Comparison of ENCODE assay signal across 8 cellular contexts in genomic region chr2:70141754-70142589, GRCh38. TPM values are rescaled to one million over a fixed set of nuclear protein-coding genes. Genes with fewer than 3 reads are reported as not detected.
DNase-seq lines count a peak whose midpoint lies in the region; ATAC-seq and TF ChIP-seq lines count a peak whose summit lies in the region.

No MANE protein-coding gene starts in this region.

- peak; percentile 55 for TF ChIP-seq POLR2A in GM19099 (IDR thresholded peaks at IDR 0.05; ENCODE audit: extremely low read depth, insufficient read length, low read depth)
- peak; percentile 67; the same call in 1 of the 2 replicates for TF ChIP-seq POLR2A in Raji (IDR thresholded peaks at IDR 0.05; ENCODE audit: insufficient read depth, low read depth, low read length)

- peak overlapping the region; percentile 97 for H3K27ac ChIP-seq in CD4-positive, alpha-beta memory T cell (ENCODE audit: low read depth, low read length)
- peak overlapping the region; percentile 100 for H3K27ac ChIP-seq in caudate nucleus (ENCODE audit: low read depth, low read length)
- H3K27ac ChIP-seq in substantia nigra (ENCODE audit: low read depth, low read length, poor library complexity, severe bottlenecking) = peak overlapping the region; percentile 99

- DNase-seq in CD4-positive, alpha-beta memory T cell = peak in 1 of 5 donors; percentile 33
- peak in 37 of 61 donors; percentile 28 to 90 (median 68) for DNase-seq in caudate nucleus (lab: John Stamatoyannopoulos, UW)
- peak; percentile 78 for DNase-seq in kidney tubule cell (ENCODE audit: low spot score)
- peak in 34 of 49 donors; percentile 47 to 98 (median 70) for DNase-seq in substantia nigra (lab: John Stamatoyannopoulos, UW)
- no peak for DNase-seq in SKM-1 treated with dmso at 0.1 percent for 144 hours (lab: John Stamatoyannopoulos, UW; ENCODE audit: unreplicated experiment)

- H3K4me3 Mint-ChIP-seq in CD4-positive, alpha-beta memory T cell = peak overlapping the region; percentile 90 to 96 (median 92)

- peak overlapping the region; percentile 98 to 100 (median 99) for H3K27ac Mint-ChIP-seq in CD4-positive, alpha-beta memory T cell

- peak; percentile 42 for ATAC-seq in HG03196 (IDR thresholded peaks at IDR 0.05; ENCODE audit: unreplicated experiment)

- H3K36me3 ChIP-seq in CD4-positive, alpha-beta memory T cell (ENCODE audit: insufficient read depth, low read length) = no peaks in the 10 kb centered on the region

- peaks cover 0 to 8% of the 10 kb centered on the region in 2 donors for H3K36me3 Mint-ChIP-seq in CD4-positive, alpha-beta memory T cell

- no peaks in the 10 kb centered on the region for H3K9me3 ChIP-seq in CD4-positive, alpha-beta memory T cell (ENCODE audit: control insufficient read depth in 1 of 2, low read length in 2 of 2)

- POLR2A ChIA-PET in CD4-positive, alpha-beta memory T cell (lab: Charles Lee; ENCODE audit: partially characterized antibody) = interaction anchor here (0.6 to 25.9 kb wide), 31 partner anchors 10 to 988 kb away, joined by 3 to 2231 read pairs (median 8); partner anchors contain the start of genes C2orf42, FAM136A, MCEE and MPHOSPH10

- CTCF ChIA-PET in CD4-positive, alpha-beta memory T cell (lab: Charles Lee; ENCODE audit: partially characterized antibody) = interaction anchor here (0.8 to 7.3 kb wide), 23 partner anchors 9 to 417 kb away, joined by 3 to 86 read pairs (median 6); partner anchors contain the start of genes C2orf42 and MXD1

- no peaks in the 10 kb centered on the region for H3K27me3 ChIP-seq in CD4-positive, alpha-beta memory T cell (ENCODE audit: insufficient read depth, low read length)

- H3K4me3 ChIP-seq in CD4-positive, alpha-beta memory T cell (ENCODE audit: low read length in 2 of 2) = peak overlapping the region; percentile 41 to 52

- peaks cover 0 to 2% of the 10 kb centered on the region in 2 donors for H3K27me3 Mint-ChIP-seq in CD4-positive, alpha-beta memory T cell

- peaks cover 64% of the 10 kb centered on the region for H3K4me1 ChIP-seq in CD4-positive, alpha-beta memory T cell (ENCODE audit: insufficient read depth, low read length)

- intact Hi-C loops in CD4-positive, alpha-beta memory T cell (cut with micrococcal nuclease) = loop anchor here (1.0 to 10.0 kb wide), 12 partner anchors 10 to 313 kb away; partner anchors contain the start of genes C2orf42, GMCL1, PCBP1 and SNRPG

- peaks cover 44 to 73% (median 59%) of the 10 kb centered on the region in 4 donors for H3K4me1 Mint-ChIP-seq in CD4-positive, alpha-beta memory T cell

- peaks cover 0 to 2% (median 0%) of the 10 kb centered on the region in 8 donors for H3K9me3 Mint-ChIP-seq in CD4-positive, alpha-beta memory T cell

RNA-seq across cellular contexts. Expression of gene C2orf42, which starts 48.8 kb away (rescaled TPM):
- total RNA-seq in CD4-positive, alpha-beta memory T cell = 10 to 100 TPM; 36.7 to 47.9 TPM
- polyA plus RNA-seq in CD4-positive, alpha-beta memory T cell = 10 to 100 TPM; 22.4 to 26.6 TPM

RNA-seq across cellular contexts. Expression of gene PCBP1, which starts 54.7 kb away (rescaled TPM):
- total RNA-seq in CD4-positive, alpha-beta memory T cell = 100 to 1,000 TPM; 372 to 383 TPM
- 100 to 1,000 TPM; 116 to 153 TPM for polyA plus RNA-seq in CD4-positive, alpha-beta memory T cell
